In the genomic region with DNA sequence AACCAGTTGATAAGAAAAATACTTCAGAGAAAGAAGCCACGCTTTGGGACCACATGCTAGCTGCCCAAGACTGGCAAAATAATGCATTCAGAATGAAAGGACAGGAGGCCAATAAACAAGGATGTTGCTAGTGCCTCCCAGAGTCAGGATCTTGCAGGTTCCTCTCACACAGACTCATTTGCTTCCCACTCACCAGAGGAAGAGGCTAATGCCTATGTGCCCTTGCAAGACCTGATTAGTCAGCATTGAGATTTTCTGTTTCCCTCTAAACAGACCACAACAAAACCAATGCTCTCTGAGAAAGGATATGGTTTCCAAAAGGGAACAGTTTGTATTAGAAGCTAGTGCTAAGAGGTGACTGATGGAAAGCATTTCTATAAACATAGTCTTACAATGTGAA, we compare ENCODE assay signal across 9 cellular contexts.
DNase-seq lines count a peak whose midpoint lies in the region; ATAC-seq, FAIRE-seq and TF ChIP-seq lines count a peak whose summit lies in the region.
"Had no signal": no experiment of that assay in that cellular context is flagged by ENCODE, and none has a peak within 500 bp of the region (broad histone marks: within the 10 kb centered on the region; RNA-seq: fewer than 3 reads in every experiment).

No MANE protein-coding gene starts in this region.

- H3K79me2 ChIP-seq in GM12878 (ENCODE audit: control insufficient read depth, insufficient read depth, low read length): no peaks in the 10 kb centered on the region

- H3K4me3 ChIP-seq in AG10803 (ENCODE audit: low read length): no peak overlapping the region
- H3K4me3 ChIP-seq in GM12878: no peak overlapping the region
- no peak overlapping the region for H3K4me3 ChIP-seq in left lung
- no peak overlapping the region for H3K4me3 ChIP-seq in MG63

- H3K27me3 ChIP-seq in GM12878 (replicated peaks in 1 of 2; ENCODE audit: control insufficient read depth in 2 of 2, insufficient read depth in 2 of 2, low read length in 1 of 2) (no peaks in the 10 kb centered on the region), left lung (no peaks in the 10 kb centered on the region), MG63 (no peaks in the 10 kb centered on the region)

- intact Hi-C loops in GM12878 (cut with micrococcal nuclease; ENCODE audit: unreplicated experiment): no loop called here
- intact Hi-C loops in left lung (cut with DNase I): no loop called here

- FAIRE-seq in GM12878 (lab: Jason Lieb, UNC): no peak

- DNase-seq in AG10803 (ENCODE audit: low read depth) (peak; percentile 65), HT1080 (ENCODE audit: low read depth) (peak; percentile 69), GM12878 (ENCODE audit: low read depth, low spot score) (no peak), left lung (no peak), NOMO-1 (lab: John Stamatoyannopoulos, UW; ENCODE audit: unreplicated experiment in 2 of 2) (no peak), NCI-H524 (lab: John Stamatoyannopoulos, UW) (no peak), MG63 (no peak), occipital lobe (lab: John Stamatoyannopoulos, UW) (no peak)
- DNase-seq: NCI-H187 had no signal

- no peak overlapping the region for H2AFZ ChIP-seq in GM12878 (ENCODE audit: control insufficient read depth, low read depth, low read length)

- SMC1A ChIA-PET in GM12878 (lab: Charles Lee; ENCODE audit: uncharacterized antibody, unreplicated experiment): interaction anchor here (1.4 kb wide), 1 partner anchor 9 kb away, joined by 3 read pairs; no protein-coding TSS in a partner anchor

- no peak overlapping the region for H3K9ac ChIP-seq in GM12878 (ENCODE audit: control insufficient read depth, insufficient read depth, low read length)

- no peaks in the 10 kb centered on the region for H4K20me1 ChIP-seq in GM12878 (ENCODE audit: control insufficient read depth, insufficient read depth)

- no peak overlapping the region for H3K4me2 ChIP-seq in GM12878 (ENCODE audit: control insufficient read depth, insufficient read depth)

- H3K4me1 ChIP-seq in GM12878 (ENCODE audit: control insufficient read depth, insufficient read depth, low read length) (no peaks in the 10 kb centered on the region), left lung (no peaks in the 10 kb centered on the region)

- RAD21 ChIA-PET in GM12878 (lab: Charles Lee; ENCODE audit: unreplicated experiment): no interaction called here

- no peak for TF ChIP-seq RAD21 in GM12878 (IDR thresholded peaks at IDR 0.05; ENCODE audit: insufficient read depth, low read depth, low read length)

- in situ Hi-C loops in GM12878 (cut with MboI): no loop called here

- no peak for TF ChIP-seq POLR2A in GM12878 (IDR thresholded peaks at IDR 0.05; ENCODE audit: low read depth, low read length)

- CTCF ChIA-PET in GM12878 (lab: Yijun Ruan, JAX): interaction anchor here (1.2 kb wide), 1 partner anchor 24 kb away, joined by 3 read pairs; no protein-coding TSS in a partner anchor

- POLR2A ChIA-PET in GM12878 (lab: Charles Lee): no interaction called here

- ATAC-seq in GM12878 (peak; percentile 8; the same call in 1 of the 3 replicates), left lung (peak; percentile 14)

- H3K36me3 ChIP-seq in GM12878 (ENCODE audit: control insufficient read depth in 2 of 2, insufficient read depth in 2 of 2, low read length in 1 of 2) (peaks cover 11 to 34% of the 10 kb centered on the region in 2 experiments), left lung (peaks cover 0 to 97% of the 10 kb centered on the region in 2 donors), MG63 (peaks cover 67% of the 10 kb centered on the region)

- H3K27ac ChIP-seq in GM12878 (ENCODE audit: control insufficient read depth, insufficient read depth) (no peak overlapping the region), left lung (peak overlapping the region in 1 of 2 donors; percentile 37)

- BruUV-seq in GM12878 (replicated peaks; lab: Mats Ljungman, UMichigan): no TSS peak

- H3K9me3 ChIP-seq in GM12878 (replicated peaks; ENCODE audit: control insufficient read depth, insufficient read depth, low read length) (no peaks in the 10 kb centered on the region), left lung (no peaks in the 10 kb centered on the region), MG63 (no peaks in the 10 kb centered on the region)

- TF ChIP-seq CTCF in AG10803 (conservative IDR thresholded peaks at IDR 0.05; ENCODE audit: low read length): no peak
- TF ChIP-seq CTCF in GM12878 (IDR thresholded peaks at IDR 0.05 in 2 of 3, conservative IDR thresholded peaks at IDR 0.05 in 1 of 3; ENCODE audit: control insufficient read depth in 2 of 3, extremely low read depth in 1 of 3, insufficient read depth in 1 of 3, low read depth in 3 of 3, low read length in 3 of 3): no peak
- no peak for TF ChIP-seq CTCF in left lung (IDR thresholded peaks at IDR 0.05)

- TF ChIP-seq EP300 in GM12878 (IDR thresholded peaks at IDR 0.05; ENCODE audit: borderline replicate concordance in 1 of 2, control insufficient read depth in 1 of 2, low read depth in 2 of 2, low read length in 2 of 2): no peak

- WGBS in GM12878 (ENCODE audit: insufficient coverage, insufficient replicate concordance, low lambda C conversion rate, missing lambda C conversion rate): 100% methylated on average over 1 of the region's 1 CpG

TF ChIP-seq in GM12878, 131 proteins besides CTCF, POLR2A, EP300 and RAD21:
- TF ChIP-seq, protein P1, sequence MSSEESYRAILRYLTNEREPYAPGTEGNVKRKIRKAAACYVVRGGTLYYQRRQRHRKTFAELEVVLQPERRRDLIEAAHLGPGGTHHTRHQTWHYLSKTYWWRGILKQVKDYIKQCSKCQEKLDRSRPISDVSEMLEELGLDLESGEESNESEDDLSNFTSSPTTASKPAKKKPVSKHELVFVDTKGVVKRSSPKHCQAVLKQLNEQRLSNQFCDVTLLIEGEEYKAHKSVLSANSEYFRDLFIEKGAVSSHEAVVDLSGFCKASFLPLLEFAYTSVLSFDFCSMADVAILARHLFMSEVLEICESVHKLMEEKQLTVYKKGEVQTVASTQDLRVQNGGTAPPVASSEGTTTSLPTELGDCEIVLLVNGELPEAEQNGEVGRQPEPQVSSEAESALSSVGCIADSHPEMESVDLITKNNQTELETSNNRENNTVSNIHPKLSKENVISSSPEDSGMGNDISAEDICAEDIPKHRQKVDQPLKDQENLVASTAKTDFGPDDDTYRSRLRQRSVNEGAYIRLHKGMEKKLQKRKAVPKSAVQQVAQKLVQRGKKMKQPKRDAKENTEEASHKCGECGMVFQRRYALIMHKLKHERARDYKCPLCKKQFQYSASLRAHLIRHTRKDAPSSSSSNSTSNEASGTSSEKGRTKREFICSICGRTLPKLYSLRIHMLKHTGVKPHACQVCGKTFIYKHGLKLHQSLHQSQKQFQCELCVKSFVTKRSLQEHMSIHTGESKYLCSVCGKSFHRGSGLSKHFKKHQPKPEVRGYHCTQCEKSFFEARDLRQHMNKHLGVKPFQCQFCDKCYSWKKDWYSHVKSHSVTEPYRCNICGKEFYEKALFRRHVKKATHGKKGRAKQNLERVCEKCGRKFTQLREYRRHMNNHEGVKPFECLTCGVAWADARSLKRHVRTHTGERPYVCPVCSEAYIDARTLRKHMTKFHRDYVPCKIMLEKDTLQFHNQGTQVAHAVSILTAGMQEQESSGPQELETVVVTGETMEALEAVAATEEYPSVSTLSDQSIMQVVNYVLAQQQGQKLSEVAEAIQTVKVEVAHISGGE (CRISPR knock-in tag; IDR thresholded peaks at IDR 0.05): no peak
- no peak for TF ChIP-seq JUND (IDR thresholded peaks at IDR 0.05; ENCODE audit: low read depth, low read length)

Comparison
In these comparisons a context has a peak if more than half of its experiments do, and no peak if none do; other contexts are left out.
1. DNase-seq: peak in AG10803 (single experiment) and HT1080 (single experiment); none in GM12878 (single experiment), left lung (0 of 2), NOMO-1 (0 of 2), NCI-H524 (0 of 2), MG63 (single experiment) and occipital lobe (single experiment).